19 cellular contexts compared by ENCODE assay signal in genomic region chr13:27440408-27440807, GRCh38. TPM values are rescaled to one million over a fixed set of nuclear protein-coding genes. Genes with fewer than 3 reads are reported as not detected.
DNase-seq lines count a peak whose midpoint lies in the region; ATAC-seq and TF ChIP-seq lines count a peak whose summit lies in the region.
"Had no signal": no experiment of that assay in that cellular context is flagged by ENCODE, and none has a peak within 500 bp of the region (broad histone marks: within the 10 kb centered on the region; RNA-seq: fewer than 3 reads in every experiment).

No MANE protein-coding gene starts in this region.

- H3K79me2 ChIP-seq in Karpas-422 (ENCODE audit: low read length): peaks cover 29% of the 10 kb centered on the region

- H4K20me1 ChIP-seq in Karpas-422 (ENCODE audit: insufficient read depth, low read depth, low read length): no peaks in the 10 kb centered on the region

- peak overlapping the region; percentile 77 for H3K27ac Mint-ChIP-seq in CD4-positive, alpha-beta T cell
- H3K27ac Mint-ChIP-seq in activated CD4-positive, alpha-beta memory T cell treated with anti-CD3 and anti-CD28 coated beads, Interleukin-2, amount 10 ng/mL, durations not matched to agents 7 days and 5 days: peak overlapping the region; percentile 44
- H3K27ac Mint-ChIP-seq: activated CD4-positive, alpha-beta T cell treated with anti-CD3 and anti-CD28 coated beads, Interleukin-2, amount 10 ng/mL, durations not matched to agents 24 days and 14 days had no signal

- CTCF ChIA-PET in CD4-positive, alpha-beta T cell (lab: Charles Lee): no interaction called here
- CTCF ChIA-PET in activated CD4-positive, alpha-beta memory T cell treated with anti-CD3 and anti-CD28 coated beads, Interleukin-2, amount 10 ng/mL, durations not matched to agents 7 days and 5 days (lab: Charles Lee): no interaction called here

- H3K4me3 ChIP-seq in Karpas-422 (ENCODE audit: low read length): no peak overlapping the region
- H3K4me3 ChIP-seq: gastrocnemius medialis had no signal

- peaks cover 20% of the 10 kb centered on the region for H3K4me1 ChIP-seq in Karpas-422 (ENCODE audit: low read length)

- H3K4me1 Mint-ChIP-seq in CD4-positive, alpha-beta T cell (ENCODE audit: low read depth): peaks cover 47% of the 10 kb centered on the region
- peaks cover 58% of the 10 kb centered on the region for H3K4me1 Mint-ChIP-seq in activated CD4-positive, alpha-beta memory T cell treated with anti-CD3 and anti-CD28 coated beads, Interleukin-2, amount 10 ng/mL, durations not matched to agents 7 days and 5 days

- H3K27me3 ChIP-seq in CD4-positive, alpha-beta T cell (ENCODE audit: control insufficient read depth, insufficient read depth, low read length): no peaks in the 10 kb centered on the region
- no peaks in the 10 kb centered on the region for H3K27me3 ChIP-seq in Karpas-422 (ENCODE audit: low read length)
- H3K27me3 ChIP-seq: gastrocnemius medialis had no signal

- H3K27me3 Mint-ChIP-seq in CD4-positive, alpha-beta T cell: no peaks in the 10 kb centered on the region
- no peaks in the 10 kb centered on the region for H3K27me3 Mint-ChIP-seq in activated CD4-positive, alpha-beta memory T cell treated with anti-CD3 and anti-CD28 coated beads, Interleukin-2, amount 10 ng/mL, durations not matched to agents 7 days and 5 days
- H3K27me3 Mint-ChIP-seq: activated CD4-positive, alpha-beta T cell treated with anti-CD3 and anti-CD28 coated beads, Interleukin-2, amount 10 ng/mL, durations not matched to agents 24 days and 14 days had no signal

- peak overlapping the region; percentile 23 for H3K4me3 Mint-ChIP-seq in CD4-positive, alpha-beta T cell
- H3K4me3 Mint-ChIP-seq in activated CD4-positive, alpha-beta memory T cell treated with anti-CD3 and anti-CD28 coated beads, Interleukin-2, amount 10 ng/mL, durations not matched to agents 7 days and 5 days: no peak overlapping the region
- H3K4me3 Mint-ChIP-seq: activated CD4-positive, alpha-beta T cell treated with anti-CD3 and anti-CD28 coated beads, Interleukin-2, amount 10 ng/mL, durations not matched to agents 24 days and 14 days had no signal

- no peak for TF ChIP-seq CTCF in CD4-positive, alpha-beta T cell (IDR thresholded peaks at IDR 0.05)

- POLR2A ChIA-PET in CD4-positive, alpha-beta T cell (lab: Charles Lee): interaction anchor here (2.3 kb wide), 1 partner anchor 10 kb away, joined by 6 read pairs; the partner anchor contains the start of gene MTIF3
- POLR2A ChIA-PET in activated CD4-positive, alpha-beta memory T cell treated with anti-CD3 and anti-CD28 coated beads, Interleukin-2, amount 10 ng/mL, durations not matched to agents 7 days and 5 days (lab: Charles Lee): interaction anchor here (0.7 to 2.1 kb wide), 3 partner anchors 9 to 14 kb away, joined by 3 to 23 read pairs (median 3); partner anchors contain the start of genes GTF3A and MTIF3

- H3K9ac ChIP-seq in Karpas-422 (ENCODE audit: low read length): no peak overlapping the region
- H3K9ac ChIP-seq: KMS-11 had no signal

- no peak overlapping the region for H3K27ac ChIP-seq in CD4-positive, alpha-beta T cell (ENCODE audit: low read depth, low read length)
- H3K27ac ChIP-seq in Karpas-422 (ENCODE audit: low read length): no peak overlapping the region
- H3K27ac ChIP-seq: gastrocnemius medialis, KMS-11 had no signal

- H3K9me2 ChIP-seq in Karpas-422 (replicated peaks; ENCODE audit: insufficient read depth, low read length): no peaks in the 10 kb centered on the region

- intact Hi-C loops in CD4-positive, alpha-beta T cell (cut with DNase I, micrococcal nuclease): no loop called here

- no peak overlapping the region for H3K4me2 ChIP-seq in Karpas-422 (ENCODE audit: low read depth, low read length, poor library complexity, severe bottlenecking)
- H3K4me2 ChIP-seq: KMS-11 had no signal

- no peak for ATAC-seq in CD4-positive, alpha-beta T cell (ENCODE audit: poor library complexity)
- peak; percentile 64 for ATAC-seq in GM18502 (IDR thresholded peaks at IDR 0.05; ENCODE audit: poor library complexity, unreplicated experiment)
- peak; percentile 58 for ATAC-seq in HG03280 (IDR thresholded peaks at IDR 0.05; ENCODE audit: unreplicated experiment)
- no peak for ATAC-seq in HG03469 (IDR thresholded peaks at IDR 0.05; ENCODE audit: unreplicated experiment)
- ATAC-seq: gastrocnemius medialis, left colon had no signal

- DNase-seq in CD4-positive, alpha-beta T cell: no peak
- no peak for DNase-seq in activated CD4-positive, alpha-beta memory T cell treated with anti-CD3 and anti-CD28 coated beads, Interleukin-2, amount 10 ng/mL, durations not matched to agents 7 days and 5 days
- DNase-seq in Karpas-422: no peak
- no peak for DNase-seq in NCI-H2196 (lab: John Stamatoyannopoulos, UW; ENCODE audit: unreplicated experiment)
- no peak for DNase-seq in NCI-H446 treated with DMSO at 0.1 percent for 48 hours (lab: John Stamatoyannopoulos, UW)
- DNase-seq: activated CD4-positive, alpha-beta T cell treated with anti-CD3 and anti-CD28 coated beads, Interleukin-2, amount 10 ng/mL, durations not matched to agents 24 days and 14 days; amniotic stem cell; gastrocnemius medialis; GF-D8; H7; left colon; midbrain; NCI-H1417 treated with DMSO at 0.1 percent for 48 hours; small intestine; stimulated activated CD4-positive, alpha-beta T cell treated with anti-CD3 and anti-CD28 coated beads, Interleukin-4, amount 100 ng/mL, for 4 hours had no signal

- H2AFZ ChIP-seq in Karpas-422 (ENCODE audit: low read length): no peak overlapping the region

- H3K36me3 Mint-ChIP-seq in CD4-positive, alpha-beta T cell (ENCODE audit: low read depth): peaks cover 62% of the 10 kb centered on the region
- H3K36me3 Mint-ChIP-seq in activated CD4-positive, alpha-beta memory T cell treated with anti-CD3 and anti-CD28 coated beads, Interleukin-2, amount 10 ng/mL, durations not matched to agents 7 days and 5 days (ENCODE audit: low read depth): peaks cover 65% of the 10 kb centered on the region

- H3K9me3 Mint-ChIP-seq in CD4-positive, alpha-beta T cell: no peaks in the 10 kb centered on the region
- H3K9me3 Mint-ChIP-seq in activated CD4-positive, alpha-beta memory T cell treated with anti-CD3 and anti-CD28 coated beads, Interleukin-2, amount 10 ng/mL, durations not matched to agents 7 days and 5 days: no peaks in the 10 kb centered on the region
- H3K9me3 Mint-ChIP-seq: activated CD4-positive, alpha-beta T cell treated with anti-CD3 and anti-CD28 coated beads, Interleukin-2, amount 10 ng/mL, durations not matched to agents 24 days and 14 days had no signal

- no peaks in the 10 kb centered on the region for H3K9me3 ChIP-seq in CD4-positive, alpha-beta T cell (ENCODE audit: control insufficient read depth, low read length)
- no peaks in the 10 kb centered on the region for H3K9me3 ChIP-seq in Karpas-422 (ENCODE audit: low read length)
- H3K9me3 ChIP-seq: gastrocnemius medialis had no signal

- H3K36me3 ChIP-seq in Karpas-422 (ENCODE audit: insufficient read depth, low read length): peaks cover 9% of the 10 kb centered on the region; the same call in 1 of the 2 replicates

RNA-seq across cellular contexts. Expression of gene MTIF3, which starts 10.0 kb away (rescaled TPM):
- 10 to 100 TPM; 13.6 to 14.5 TPM for total RNA-seq in CD4-positive, alpha-beta T cell
- total RNA-seq in activated CD4-positive, alpha-beta memory T cell treated with anti-CD3 and anti-CD28 coated beads, Interleukin-2, amount 10 ng/mL, durations not matched to agents 7 days and 5 days: 10 to 100 TPM; 61.6 to 61.8 TPM
- 44.9 and 48.6 TPM in 2 replicates for total RNA-seq in Karpas-422 (2014; rRNA removed; shearing (Covaris generic); ENCODE audit: low replicate concordance)

RNA-seq across cellular contexts. Expression of gene GTF3A, which starts 16.0 kb away (rescaled TPM):
- 100 to 1,000 TPM; 129 to 132 TPM for total RNA-seq in CD4-positive, alpha-beta T cell
- total RNA-seq in activated CD4-positive, alpha-beta memory T cell treated with anti-CD3 and anti-CD28 coated beads, Interleukin-2, amount 10 ng/mL, durations not matched to agents 7 days and 5 days: 100 to 1,000 TPM; 187 to 189 TPM
- total RNA-seq in Karpas-422 (2014; rRNA removed; shearing (Covaris generic); ENCODE audit: low replicate concordance): 357 and 373 TPM in 2 replicates

Comparison
In these comparisons a context has a peak if more than half of its experiments do, and no peak if none do; other contexts are left out.
1. ATAC-seq: peak in GM18502 (single experiment) and HG03280 (single experiment); none in CD4-positive, alpha-beta T cell (single experiment) and HG03469 (single experiment).